In the genomic region with DNA sequence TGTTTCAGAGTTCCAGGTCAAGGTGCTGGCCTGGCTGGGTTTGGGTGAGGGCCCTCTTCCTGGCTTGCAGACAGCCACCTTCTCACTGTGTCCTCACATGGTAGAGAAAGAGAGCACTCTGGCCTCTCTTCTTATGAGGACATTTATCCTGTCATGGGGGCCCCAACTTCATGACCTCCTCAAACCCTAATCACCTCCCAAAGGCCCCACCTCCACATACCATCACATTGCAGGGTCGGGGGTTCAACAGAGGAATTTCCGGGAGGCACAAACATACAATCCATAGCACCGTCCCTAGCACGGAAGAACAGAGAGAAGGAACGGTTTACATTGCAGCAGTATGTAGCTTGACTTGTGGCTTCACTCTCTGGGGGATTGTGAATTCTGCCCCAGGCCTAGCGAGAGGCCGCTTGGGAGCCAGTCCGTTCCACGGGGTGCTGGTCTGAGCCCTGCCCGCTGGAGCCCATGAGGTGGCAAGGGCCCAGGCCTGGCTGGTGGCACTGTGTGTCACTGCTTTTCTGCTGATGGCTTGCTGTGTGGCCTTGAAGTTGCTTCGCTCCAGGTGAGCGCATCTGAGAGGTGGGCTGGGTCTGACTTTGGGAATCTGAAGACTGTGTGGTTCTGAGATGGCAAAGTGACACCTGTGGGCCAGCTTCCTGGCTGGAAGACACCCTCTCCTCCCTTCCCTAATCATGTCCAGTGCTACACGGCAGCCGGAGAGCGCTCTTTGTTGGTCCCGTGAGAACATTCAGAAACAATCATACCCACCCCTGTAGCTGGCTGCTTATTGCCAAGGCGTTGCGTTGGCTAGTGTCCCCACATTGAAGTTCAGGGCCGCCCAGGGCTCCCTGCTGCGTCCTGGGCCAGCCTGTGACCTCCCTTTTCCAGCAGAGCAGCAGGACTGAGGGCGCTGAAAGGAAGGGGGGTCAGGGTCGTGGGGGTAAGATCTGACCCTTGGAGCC, we compare ENCODE assay signal across 19 cellular contexts.
DNase-seq lines count a peak whose midpoint lies in the region; ATAC-seq and TF ChIP-seq lines count a peak whose summit lies in the region.
"Had no signal": no experiment of that assay in that cellular context is flagged by ENCODE, and none has a peak within 500 bp of the region (broad histone marks: within the 10 kb centered on the region; RNA-seq: fewer than 3 reads in every experiment).

No MANE protein-coding gene starts in this region.

- H3K4me2 ChIP-seq in mammary epithelial cell (ENCODE audit: insufficient read depth, low read depth, low read length): no peak overlapping the region

- no peak overlapping the region for H2AFZ ChIP-seq in mammary epithelial cell (ENCODE audit: low read depth, low read length)

- H3K4me1 ChIP-seq in mammary epithelial cell (ENCODE audit: insufficient read depth, low read length) (peaks cover 20% of the 10 kb centered on the region), upper lobe of right lung (peaks cover 62% of the 10 kb centered on the region)

- POLR2A ChIA-PET in MCF 10A (lab: Yijun Ruan, JAX): interaction anchor here (0.8 to 1.0 kb wide), 2 partner anchors 9 to 16 kb away, joined by 3 to 4 read pairs; no protein-coding TSS in a partner anchor

- no peaks in the 10 kb centered on the region for H3K9me3 Mint-ChIP-seq in MCF 10A (ENCODE audit: unreplicated experiment)
- no peaks in the 10 kb centered on the region for H3K9me3 Mint-ChIP-seq in memory B cell
- H3K9me3 Mint-ChIP-seq in stimulated activated naive CD8-positive, alpha-beta T cell treated with anti-CD3 and anti-CD28 coated beads, Interleukin-15, amount 100 ng/mL, for 72 hours: no peaks in the 10 kb centered on the region
- H3K9me3 Mint-ChIP-seq: activated CD8-positive, alpha-beta T cell treated with anti-CD3 and anti-CD28 coated beads for 36 hours; activated naive CD8-positive, alpha-beta T cell treated with anti-CD3 and anti-CD28 coated beads, Interleukin-2, amount 50 U/mL, for 24 hours; activated T-cell treated with anti-CD3 and anti-CD28 coated beads, Interleukin-2, amount 50 U/mL, for 72 hours had no signal

- CTCF ChIA-PET in MCF 10A (lab: Yijun Ruan, JAX) (interaction anchor here (0.7 kb wide), 1 partner anchor 13 kb away, joined by 3 read pairs; no protein-coding TSS in a partner anchor), mammary epithelial cell (lab: Charles Lee; ENCODE audit: low non-redundant PET) (no interaction called here)

- H3K9ac ChIP-seq in mammary epithelial cell (ENCODE audit: insufficient read depth, low read length): no peak overlapping the region

- H4K20me1 ChIP-seq in mammary epithelial cell (ENCODE audit: insufficient read depth, low read length): no peaks in the 10 kb centered on the region

- WGBS in mammary epithelial cell (ENCODE audit: low coverage, missing lambda C conversion rate): 93% methylated on average over 17 of the region's 22 CpGs

- dilution Hi-C loops in mammary epithelial cell (cut with HindIII; ENCODE audit: low sequenced_read_pairs): no loop called here

- no peak overlapping the region for H3K4me3 Mint-ChIP-seq in MCF 10A (ENCODE audit: unreplicated experiment)
- no peak overlapping the region for H3K4me3 Mint-ChIP-seq in memory B cell
- H3K4me3 Mint-ChIP-seq in stimulated activated naive CD8-positive, alpha-beta T cell treated with anti-CD3 and anti-CD28 coated beads, Interleukin-15, amount 100 ng/mL, for 72 hours: no peak overlapping the region
- H3K4me3 Mint-ChIP-seq: activated CD8-positive, alpha-beta T cell treated with anti-CD3 and anti-CD28 coated beads for 36 hours; activated naive CD8-positive, alpha-beta T cell treated with anti-CD3 and anti-CD28 coated beads, Interleukin-2, amount 50 U/mL, for 24 hours; activated T-cell treated with anti-CD3 and anti-CD28 coated beads, Interleukin-2, amount 50 U/mL, for 72 hours had no signal

- H3K27me3 ChIP-seq in mammary epithelial cell (ENCODE audit: insufficient read depth, low read length) (no peaks in the 10 kb centered on the region), upper lobe of right lung (no peaks in the 10 kb centered on the region)
- H3K27me3 ChIP-seq: suprapubic skin had no signal

- H3K27ac ChIP-seq in mammary epithelial cell (ENCODE audit: insufficient read depth, low read depth, low read length): no peak overlapping the region
- H3K27ac ChIP-seq in upper lobe of right lung: peak overlapping the region; percentile 24
- H3K27ac ChIP-seq: suprapubic skin had no signal

- intact Hi-C loops in MCF 10A (cut with micrococcal nuclease) (no loop called here), mammary epithelial cell (cut with micrococcal nuclease) (no loop called here), upper lobe of right lung (cut with DNase I) (no loop called here)

- TF ChIP-seq CTCF in MCF 10A (IDR thresholded peaks at IDR 0.05; ENCODE audit: unreplicated experiment): no peak
- no peak for TF ChIP-seq CTCF in mammary epithelial cell (conservative IDR thresholded peaks at IDR 0.05 in 1 of 2, IDR thresholded peaks at IDR 0.05 in 1 of 2; ENCODE audit: extremely low read depth in 1 of 2, insufficient read depth in 1 of 2, low read depth in 1 of 2, low read length in 2 of 2)
- no peak for TF ChIP-seq CTCF in upper lobe of right lung (IDR thresholded peaks at IDR 0.05)

- H3K4me1 Mint-ChIP-seq in MCF 10A (ENCODE audit: insufficient read depth, unreplicated experiment): peaks cover 9% of the 10 kb centered on the region
- H3K4me1 Mint-ChIP-seq in memory B cell: peaks cover 33% of the 10 kb centered on the region
- peaks cover 50% of the 10 kb centered on the region for H3K4me1 Mint-ChIP-seq in stimulated activated naive CD8-positive, alpha-beta T cell treated with anti-CD3 and anti-CD28 coated beads, Interleukin-15, amount 100 ng/mL, for 72 hours

- H3K27ac Mint-ChIP-seq in MCF 10A (ENCODE audit: low read depth, unreplicated experiment) (peak overlapping the region; percentile 77), memory B cell (peak overlapping the region; percentile 36)
- no peak overlapping the region for H3K27ac Mint-ChIP-seq in stimulated activated naive CD8-positive, alpha-beta T cell treated with anti-CD3 and anti-CD28 coated beads, Interleukin-15, amount 100 ng/mL, for 72 hours
- H3K27ac Mint-ChIP-seq: activated CD8-positive, alpha-beta T cell treated with anti-CD3 and anti-CD28 coated beads for 36 hours; activated T-cell treated with anti-CD3 and anti-CD28 coated beads, Interleukin-2, amount 50 U/mL, for 72 hours had no signal

- ATAC-seq in memory B cell (ENCODE audit: low read depth) (no peak), upper lobe of right lung (no peak), HG02852 (IDR thresholded peaks at IDR 0.05; ENCODE audit: unreplicated experiment) (no peak)
- ATAC-seq in stimulated activated naive CD8-positive, alpha-beta T cell treated with anti-CD3 and anti-CD28 coated beads, Interleukin-15, amount 100 ng/mL, for 72 hours: no peak
- ATAC-seq: activated CD8-positive, alpha-beta T cell treated with anti-CD3 and anti-CD28 coated beads for 36 hours; activated naive CD8-positive, alpha-beta T cell treated with anti-CD3 and anti-CD28 coated beads, Interleukin-2, amount 50 U/mL, for 24 hours; activated T-cell treated with anti-CD3 and anti-CD28 coated beads, Interleukin-2, amount 50 U/mL, for 72 hours; GM12878 had no signal

- BruUV-seq in MCF 10A (replicated peaks; lab: Mats Ljungman, UMichigan): no TSS peak
- no TSS peak for BruUV-seq in mammary epithelial cell (replicated peaks; lab: Mats Ljungman, UMichigan)

- DNase-seq in MCF 10A (ENCODE audit: unreplicated experiment) (no peak), mammary epithelial cell (no peak), dermis blood vessel endothelial cell (peak; percentile 60), memory B cell (ENCODE audit: low spot score in 2 of 2) (no peak), upper lobe of right lung (peak; percentile 56), foreskin melanocyte (no peak)
- DNase-seq in stimulated activated naive CD8-positive, alpha-beta T cell treated with anti-CD3 and anti-CD28 coated beads, Interleukin-15, amount 100 ng/mL, for 72 hours: no peak
- DNase-seq: 8988T; activated CD8-positive, alpha-beta T cell treated with anti-CD3 and anti-CD28 coated beads for 36 hours; activated naive CD8-positive, alpha-beta T cell treated with anti-CD3 and anti-CD28 coated beads, Interleukin-2, amount 50 U/mL, for 24 hours; activated T-cell treated with anti-CD3 and anti-CD28 coated beads, Interleukin-2, amount 50 U/mL, for 72 hours; cerebellar nuclear complex; HCEC 1CT; NCI-H2081; NCI-H69; PC-3 had no signal

- in situ Hi-C loops in mammary epithelial cell (cut with MboI; ENCODE audit: low sequenced_read_pairs in 2 of 2): no loop called here

- no peaks in the 10 kb centered on the region for H3K27me3 Mint-ChIP-seq in MCF 10A (ENCODE audit: insufficient read depth, unreplicated experiment)
- H3K27me3 Mint-ChIP-seq in memory B cell: no peaks in the 10 kb centered on the region
- H3K27me3 Mint-ChIP-seq in stimulated activated naive CD8-positive, alpha-beta T cell treated with anti-CD3 and anti-CD28 coated beads, Interleukin-15, amount 100 ng/mL, for 72 hours: no peaks in the 10 kb centered on the region
- H3K27me3 Mint-ChIP-seq: activated CD8-positive, alpha-beta T cell treated with anti-CD3 and anti-CD28 coated beads for 36 hours; activated naive CD8-positive, alpha-beta T cell treated with anti-CD3 and anti-CD28 coated beads, Interleukin-2, amount 50 U/mL, for 24 hours had no signal

- H3K4me3 ChIP-seq in mammary epithelial cell (replicated peaks in 1 of 3; ENCODE audit: insufficient read depth in 1 of 3, low read depth in 2 of 3, low read length in 3 of 3) (no peak overlapping the region), upper lobe of right lung (no peak overlapping the region)
- H3K4me3 ChIP-seq: GM12878, suprapubic skin had no signal

- H3K9me3 ChIP-seq in mammary epithelial cell (replicated peaks; ENCODE audit: insufficient read depth, low read length) (no peaks in the 10 kb centered on the region), upper lobe of right lung (no peaks in the 10 kb centered on the region)
- H3K9me3 ChIP-seq: suprapubic skin had no signal

- H3K36me3 Mint-ChIP-seq in MCF 10A (ENCODE audit: insufficient read depth, unreplicated experiment) (no peaks in the 10 kb centered on the region), memory B cell (peaks cover 2% of the 10 kb centered on the region)

- H3K79me2 ChIP-seq in mammary epithelial cell (ENCODE audit: insufficient read depth, low read length): peaks cover 98% of the 10 kb centered on the region

- no peaks in the 10 kb centered on the region for H3K36me3 ChIP-seq in mammary epithelial cell (ENCODE audit: insufficient read depth, low read length)
- no peaks in the 10 kb centered on the region for H3K36me3 ChIP-seq in upper lobe of right lung
- H3K36me3 ChIP-seq: suprapubic skin had no signal

Comparison
In these comparisons a context has a peak if more than half of its experiments do, and no peak if none do; other contexts are left out.
1. DNase-seq: peak in dermis blood vessel endothelial cell (single experiment) and upper lobe of right lung (single experiment); none in MCF 10A (single experiment), mammary epithelial cell (single experiment), memory B cell (0 of 2), foreskin melanocyte (single experiment) and stimulated activated naive CD8-positive, alpha-beta T cell treated with anti-CD3 and anti-CD28 coated beads, Interleukin-15, amount 100 ng/mL, for 72 hours (0 of 2).
2. H3K27ac Mint-ChIP-seq: peak in MCF 10A (single experiment) and memory B cell (single experiment); none in stimulated activated naive CD8-positive, alpha-beta T cell treated with anti-CD3 and anti-CD28 coated beads, Interleukin-15, amount 100 ng/mL, for 72 hours (0 of 2).